ENCODE assay signal across 16 cellular contexts in the genomic region with DNA sequence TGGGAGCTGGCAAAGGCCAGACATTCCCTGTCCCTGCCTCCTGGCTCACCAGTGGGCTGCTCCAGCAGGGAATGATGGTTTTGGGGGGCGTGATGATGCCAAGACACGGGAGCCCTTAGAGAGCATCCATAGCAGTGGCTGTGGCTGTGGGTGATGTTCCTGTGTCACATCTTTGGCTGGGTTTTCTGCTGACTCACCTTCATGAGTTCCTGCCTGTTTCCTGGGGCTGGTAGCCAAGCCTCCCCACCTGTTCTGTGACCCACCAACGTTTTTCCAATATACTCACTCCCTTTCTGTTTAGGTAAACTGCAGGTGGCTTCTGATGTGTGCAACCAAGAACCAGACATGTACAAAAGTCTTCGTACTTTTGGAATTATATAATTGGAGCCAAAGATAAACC.
"Had no signal": no experiment of that assay in that cellular context is flagged by ENCODE, and none has a peak within 500 bp of the region (broad histone marks: within the 10 kb centered on the region; RNA-seq: fewer than 3 reads in every experiment).

No MANE protein-coding gene starts in this region.

- H3K4me1 ChIP-seq: colonic mucosa, foreskin keratinocyte, spleen, suprapubic skin had no signal

- DNase-seq: activated CD4-positive, alpha-beta T cell treated with anti-CD3 and anti-CD28 coated beads, Interleukin-2, amount 50 U/mL, for 4 hours; activated CD4-positive, CD25-positive, alpha-beta regulatory T cell treated with anti-CD3 and anti-CD28 coated beads, Interleukin-2, amount 50 U/mL, for 72 hours; activated naive CD4-positive, alpha-beta T cell treated with Interleukin-2 at 50 U/mL for 16 hours; anterior cingulate cortex; colonic mucosa; foreskin keratinocyte; immature natural killer cell; ovary; spleen had no signal

- H3K36me3 Mint-ChIP-seq: immature natural killer cell, mesothelial cell of epicardium, type B pancreatic cell had no signal

- H3K4me1 Mint-ChIP-seq: activated T-helper 17 cell treated with anti-CD3 and anti-CD28 coated beads, Interleukin-2, amount 50 U/mL, for 72 hours; immature natural killer cell had no signal

- H3K9me3 ChIP-seq: colonic mucosa, ovary, spleen, suprapubic skin had no signal

- H3K36me3 ChIP-seq: cardiac muscle cell, colonic mucosa, ovary, spleen, suprapubic skin had no signal

- H3K27me3 ChIP-seq: cardiac muscle cell, colonic mucosa, foreskin keratinocyte, ovary, spleen, suprapubic skin had no signal

- H3K27ac ChIP-seq: cardiac muscle cell, colonic mucosa, foreskin keratinocyte, ovary, spleen, suprapubic skin had no signal

- H3K27ac Mint-ChIP-seq: activated T-helper 17 cell treated with anti-CD3 and anti-CD28 coated beads, Interleukin-2, amount 50 U/mL, for 72 hours; immature natural killer cell; mesothelial cell of epicardium; stimulated activated naive CD8-positive, alpha-beta T cell treated with anti-CD3 and anti-CD28 coated beads, Interleukin-15, Interleukin-2, amounts not matched to agents 100 ng/mL and 50 ng/mL, for 24 hours; type B pancreatic cell had no signal

- H3K27me3 Mint-ChIP-seq: activated T-helper 17 cell treated with anti-CD3 and anti-CD28 coated beads, Interleukin-2, amount 50 U/mL, for 72 hours; stimulated activated naive CD8-positive, alpha-beta T cell treated with anti-CD3 and anti-CD28 coated beads, Interleukin-15, Interleukin-2, amounts not matched to agents 100 ng/mL and 50 ng/mL, for 24 hours; type B pancreatic cell had no signal

- H3K9me3 Mint-ChIP-seq: activated T-helper 17 cell treated with anti-CD3 and anti-CD28 coated beads, Interleukin-2, amount 50 U/mL, for 72 hours; immature natural killer cell; stimulated activated naive CD8-positive, alpha-beta T cell treated with anti-CD3 and anti-CD28 coated beads, Interleukin-15, Interleukin-2, amounts not matched to agents 100 ng/mL and 50 ng/mL, for 24 hours; type B pancreatic cell had no signal

- H3K4me3 ChIP-seq: cardiac muscle cell, colonic mucosa, ovary, spleen, suprapubic skin had no signal

- ATAC-seq: activated T-helper 17 cell treated with anti-CD3 and anti-CD28 coated beads, Interleukin-2, amount 50 U/mL, for 72 hours; foreskin keratinocyte; sciatic nerve had no signal

- H3K4me3 Mint-ChIP-seq: activated T-helper 17 cell treated with anti-CD3 and anti-CD28 coated beads, Interleukin-2, amount 50 U/mL, for 72 hours; immature natural killer cell; mesothelial cell of epicardium; stimulated activated naive CD8-positive, alpha-beta T cell treated with anti-CD3 and anti-CD28 coated beads, Interleukin-15, Interleukin-2, amounts not matched to agents 100 ng/mL and 50 ng/mL, for 24 hours; type B pancreatic cell had no signal
